In genomic region chr1:2908081-2908480, GRCh38 we compare ENCODE assay signal across 34 cellular contexts.
"Had no signal": no experiment of that assay in that cellular context is flagged by ENCODE, and none has a peak within 500 bp of the region (broad histone marks: within the 10 kb centered on the region; RNA-seq: fewer than 3 reads in every experiment).

No MANE protein-coding gene starts in this region.

- H3K36me3 ChIP-seq: MG63 had no signal

- H3K4me3 ChIP-seq: MG63 had no signal

- H3K9ac ChIP-seq: KMS-11 had no signal

- DNase-seq: Karpas-422, Kasumi-1, KG1, MG63, MM.1S, MV-4-11, NCI-H1048, NCI-H1092, NCI-H1092 treated with DMSO at 0.1 percent for 48 hours, NCI-H1105, NCI-H1105 treated with DMSO at 0.1 percent for 48 hours, NCI-H1417, NCI-H1417 treated with DMSO at 0.1 percent for 48 hours, NCI-H1436, NCI-H1436 treated with DMSO at 0.1 percent for 48 hours, NCI-H146, NCI-H1694, NCI-H1694 treated with DMSO at 0.1 percent for 48 hours, NCI-H187, NCI-H187 treated with DMSO at 0.1 percent for 48 hours, NCI-H1930, NCI-H2029, NCI-H2029 treated with DMSO at 0.1 percent for 48 hours, NCI-H2081, NCI-H2081 treated with DMSO at 0.1 percent for 48 hours, NCI-H2107, NCI-H2171, NCI-H2171 treated with DMSO at 0.1 percent for 48 hours, NCI-H2227 treated with DMSO at 0.1 percent for 48 hours, NCI-H226, NCI-H345, NCI-H446, NCI-H446 treated with DMSO at 0.1 percent for 48 hours had no signal

- H3K27ac ChIP-seq: KMS-11 had no signal

- H3K4me2 ChIP-seq: KMS-11 had no signal

- H3K9me3 ChIP-seq: MG63 had no signal
